ENCODE assay signal across 16 cellular contexts in genomic region chr1:93082313-93082712, GRCh38. TPM values are rescaled to one million over a fixed set of nuclear protein-coding genes. Genes with fewer than 3 reads are reported as not detected.
DNase-seq lines count a peak whose midpoint lies in the region; ATAC-seq, FAIRE-seq and TF ChIP-seq lines count a peak whose summit lies in the region.
"Had no signal": no experiment of that assay in that cellular context is flagged by ENCODE, and none has a peak within 500 bp of the region (broad histone marks: within the 10 kb centered on the region; RNA-seq: fewer than 3 reads in every experiment).

No MANE protein-coding gene starts in this region.

- peaks cover 9% of the 10 kb centered on the region for H3K36me3 Mint-ChIP-seq in T-helper 17 cell (ENCODE audit: low read depth)

- peaks cover 9% of the 10 kb centered on the region for H4K20me1 ChIP-seq in HepG2 (ENCODE audit: insufficient read depth, low read length)

- 100% methylated on average over 3 of the region's 3 CpGs for WGBS in HepG2 (ENCODE audit: low lambda C conversion rate)
- WGBS in right lobe of liver (ENCODE audit: insufficient coverage, low coverage, low lambda C conversion rate, missing lambda C conversion rate): 78% methylated on average over 3 of the region's 3 CpGs

- no peak for DNase-seq in HepG2 (ENCODE audit: low spot score)
- no peak for DNase-seq in right lobe of liver
- DNase-seq in T-helper 17 cell: no peak
- no peak for DNase-seq in stimulated activated naive CD8-positive, alpha-beta T cell treated with anti-CD3 and anti-CD28 coated beads, Interleukin-15, amount 100 ng/mL, for 72 hours
- no peak for DNase-seq in activated CD8-positive, alpha-beta memory T cell treated with anti-CD3 and anti-CD28 coated beads, Interleukin-2, amount 50 U/mL, for 48 hours
- DNase-seq in NCI-H524 (lab: John Stamatoyannopoulos, UW): no peak
- DNase-seq in iPS-NIHi7 (ENCODE audit: extremely low spot score): no peak
- DNase-seq: activated T-cell treated with anti-CD3 and anti-CD28 coated beads, Interleukin-2, amount 50 U/mL, for 4 hours; effector CD4-positive, alpha-beta T cell; left colon; NCI-H2081; NCI-H510A treated with DMSO at 0.1 percent for 48 hours; SHP77 treated with DMSO at 0.1 percent for 48 hours; stimulated activated CD4-positive, alpha-beta T cell treated with anti-CD3 and anti-CD28 coated beads, Interleukin-2, amount 100 ng/mL, for 48 hours; T-helper 9 cell had no signal

- BruUV-seq in HepG2 (replicated peaks; lab: Mats Ljungman, UMichigan): no TSS peak

- intact Hi-C loops in HepG2 (cut with micrococcal nuclease; ENCODE audit: unreplicated experiment): loop anchor here (5.0 kb wide), 1 partner anchor 265 kb away; the partner anchor contains the start of gene DR1
- intact Hi-C loops in right lobe of liver (cut with DNase I): no loop called here

- CTCF ChIA-PET in HepG2 (lab: Yijun Ruan, JAX; ENCODE audit: low intra/inter-chr PET ratio, low total read pairs): no interaction called here

- H3K4me3 Mint-ChIP-seq in T-helper 17 cell: no peak overlapping the region
- H3K4me3 Mint-ChIP-seq in stimulated activated naive CD8-positive, alpha-beta T cell treated with anti-CD3 and anti-CD28 coated beads, Interleukin-15, amount 100 ng/mL, for 72 hours: peak overlapping the region; percentile 44 to 97

- TF ChIP-seq CTCF in HepG2 (CRISPR knock-in tag; IDR thresholded peaks at IDR 0.05) (no peak), right lobe of liver (IDR thresholded peaks at IDR 0.05) (no peak)

- no peak for ATAC-seq in HepG2
- ATAC-seq in right lobe of liver: no peak
- ATAC-seq in T-helper 17 cell: no peak
- no peak for ATAC-seq in stimulated activated naive CD8-positive, alpha-beta T cell treated with anti-CD3 and anti-CD28 coated beads, Interleukin-15, amount 100 ng/mL, for 72 hours
- ATAC-seq: activated T-cell treated with anti-CD3 and anti-CD28 coated beads, Interleukin-2, amount 50 U/mL, for 4 hours; left colon had no signal

- H3K4me1 Mint-ChIP-seq in T-helper 17 cell: peaks cover 45% of the 10 kb centered on the region
- H3K4me1 Mint-ChIP-seq in stimulated activated naive CD8-positive, alpha-beta T cell treated with anti-CD3 and anti-CD28 coated beads, Interleukin-15, amount 100 ng/mL, for 72 hours: peaks cover 55% of the 10 kb centered on the region

- in situ Hi-C loops in HepG2 (cut with HindIII; ENCODE audit: extremely low pct_ligation_motif_present, low pct_unique_long_range_greater_than_20kb): no loop called here

- H3K9me3 ChIP-seq in HepG2 (ENCODE audit: low read length) (peaks cover 11% of the 10 kb centered on the region), right lobe of liver (no peaks in the 10 kb centered on the region), T-helper 17 cell (ENCODE audit: control insufficient read depth, low read length, poor library complexity, severe bottlenecking) (no peaks in the 10 kb centered on the region), iPS-20b (ENCODE audit: insufficient read depth, low read depth, low read length) (peaks cover 11% of the 10 kb centered on the region)

- H3K4me1 ChIP-seq in HepG2 (ENCODE audit: insufficient read depth, low read length): peaks cover 34% of the 10 kb centered on the region
- peaks cover 0 to 24% (median 10%) of the 10 kb centered on the region in 4 donors for H3K4me1 ChIP-seq in right lobe of liver
- H3K4me1 ChIP-seq in iPS-20b (ENCODE audit: insufficient read depth, low read length): peaks cover 9% of the 10 kb centered on the region; the same call in 1 of the 2 replicates

- no peak for TF ChIP-seq POLR2A in HepG2 (IDR thresholded peaks at IDR 0.05; ENCODE audit: insufficient read depth in 1 of 2, low read depth in 2 of 2, low read length in 2 of 2)
- TF ChIP-seq POLR2A in right lobe of liver (IDR thresholded peaks at IDR 0.05): no peak

- no peak for TF ChIP-seq RAD21 in HepG2 (CRISPR knock-in tag; IDR thresholded peaks at IDR 0.05)

- peaks cover 2 to 24% of the 10 kb centered on the region in 2 experiments; a peak in 3 of 5 replicates for H3K36me3 ChIP-seq in HepG2 (replicated peaks in 1 of 2; ENCODE audit: control insufficient read depth in 1 of 2, insufficient read depth in 2 of 2, low read length in 2 of 2)
- H3K36me3 ChIP-seq in right lobe of liver: no peaks in the 10 kb centered on the region
- H3K36me3 ChIP-seq in iPS-20b (ENCODE audit: insufficient read depth, low read depth, low read length): peaks cover 51% of the 10 kb centered on the region

- no peak overlapping the region for H3K4me3 ChIP-seq in HepG2 (replicated peaks in 1 of 3; ENCODE audit: insufficient read depth in 1 of 3, low read depth in 2 of 3, low read length in 3 of 3)
- H3K4me3 ChIP-seq in right lobe of liver: no peak overlapping the region
- peak overlapping the region; percentile 26 for H3K4me3 ChIP-seq in iPS-20b (ENCODE audit: low read length)

- peak overlapping the region; percentile 73; the same call in 1 of the 2 replicates for H3K4me2 ChIP-seq in HepG2 (ENCODE audit: low read depth, low read length)

- H3K9ac ChIP-seq in HepG2 (ENCODE audit: insufficient read depth, low read depth, low read length) (no peak overlapping the region), iPS-20b (ENCODE audit: low read depth, low read length) (no peak overlapping the region)

- POLR2A ChIA-PET in HepG2 (lab: Yijun Ruan, JAX): interaction anchor here (0.6 kb wide), 1 partner anchor 164 kb away, joined by 3 read pairs; no protein-coding TSS in a partner anchor

- H3K79me2 ChIP-seq in HepG2 (ENCODE audit: insufficient read depth, low read length): peaks cover 78% of the 10 kb centered on the region

- H3K27ac Mint-ChIP-seq in T-helper 17 cell: peak overlapping the region; percentile 14
- H3K27ac Mint-ChIP-seq in stimulated activated naive CD8-positive, alpha-beta T cell treated with anti-CD3 and anti-CD28 coated beads, Interleukin-15, amount 100 ng/mL, for 72 hours: no peak overlapping the region

- no peak overlapping the region for H3K27ac ChIP-seq in HepG2 (ENCODE audit: extremely low read length, insufficient read depth, low read length)
- no peak overlapping the region for H3K27ac ChIP-seq in right lobe of liver
- H3K27ac ChIP-seq in iPS-20b (ENCODE audit: low read length): no peak overlapping the region

- no peak overlapping the region for H2AFZ ChIP-seq in HepG2 (ENCODE audit: low read length)

- H3K9me3 Mint-ChIP-seq in stimulated activated naive CD8-positive, alpha-beta T cell treated with anti-CD3 and anti-CD28 coated beads, Interleukin-15, amount 100 ng/mL, for 72 hours: no peaks in the 10 kb centered on the region
- H3K9me3 Mint-ChIP-seq: activated T-cell treated with anti-CD3 and anti-CD28 coated beads, Interleukin-2, amount 50 U/mL, for 4 hours had no signal

- H3K27me3 Mint-ChIP-seq in T-helper 17 cell: no peaks in the 10 kb centered on the region
- H3K27me3 Mint-ChIP-seq in stimulated activated naive CD8-positive, alpha-beta T cell treated with anti-CD3 and anti-CD28 coated beads, Interleukin-15, amount 100 ng/mL, for 72 hours: no peaks in the 10 kb centered on the region

- TF ChIP-seq EP300 in HepG2 (IDR thresholded peaks at IDR 0.05; ENCODE audit: low read depth in 2 of 2, low read length in 2 of 2) (no peak), HepG2 (CRISPR knock-in tag; IDR thresholded peaks at IDR 0.05; ENCODE audit: borderline replicate concordance) (no peak)

- no peak for FAIRE-seq in HepG2 (lab: Jason Lieb, UNC)

- H3K27me3 ChIP-seq in HepG2 (ENCODE audit: control insufficient read depth in 1 of 2, insufficient read depth in 2 of 2, low read length in 2 of 2): no peaks in the 10 kb centered on the region; a peak in 1 of 5 replicates
- H3K27me3 ChIP-seq in right lobe of liver: no peaks in the 10 kb centered on the region
- no peaks in the 10 kb centered on the region for H3K27me3 ChIP-seq in iPS-20b (ENCODE audit: insufficient read depth, low read length)

TF ChIP-seq in HepG2, 621 proteins besides CTCF, POLR2A, EP300 and RAD21 (continues in another document):
- no peak for TF ChIP-seq ZNF782 (CRISPR knock-in tag; IDR thresholded peaks at IDR 0.05; ENCODE audit: borderline replicate concordance)
- no peak for TF ChIP-seq PAWR (CRISPR knock-in tag; IDR thresholded peaks at IDR 0.05; ENCODE audit: borderline replicate concordance)
- TF ChIP-seq ZNF121 (CRISPR knock-in tag; IDR thresholded peaks at IDR 0.05): peak; percentile 64
- TF ChIP-seq SMARCC2 (IDR thresholded peaks at IDR 0.05): no peak
- TF ChIP-seq ZBTB42 (CRISPR knock-in tag; IDR thresholded peaks at IDR 0.05): no peak
- no peak for TF ChIP-seq ZBTB20 (CRISPR knock-in tag; IDR thresholded peaks at IDR 0.05; ENCODE audit: borderline replicate concordance, low read depth)
- TF ChIP-seq ZNF790 (CRISPR knock-in tag; IDR thresholded peaks at IDR 0.05; ENCODE audit: borderline replicate concordance): no peak

RNA-seq across cellular contexts. Expression of gene MTF2, which starts 3.2 kb away (rescaled TPM):
- total RNA-seq in HepG2 (2016; rRNA removed; fragmentation: Illumina TruSeq; extraction: Trizol) (53.9 and 75.1 TPM in 2 replicates), right lobe of liver (1 to 10 TPM; 4.5 to 9.3 (median 7.1) TPM), T-helper 17 cell (10 to 100 TPM; 37.7 to 42.4 TPM)
- 9.8 and 10.6 TPM in 2 replicates for total RNA-seq in HepG2 (2016; cell fraction: cytosol; rRNA removed; fragmentation: Illumina TruSeq; extraction: Trizol; ENCODE audit: low read depth)
- 53.0 and 76.9 TPM in 2 replicates for total RNA-seq in HepG2 (2016; cell fraction: insoluble cytoplasmic fraction; rRNA removed; fragmentation: Illumina TruSeq; extraction: Trizol)
- total RNA-seq in HepG2 (2016; cell fraction: membrane; rRNA removed; fragmentation: Illumina TruSeq; extraction: Trizol): 20.9 and 22.0 TPM in 2 replicates
- total RNA-seq in HepG2 (2016; cell fraction: nucleus; rRNA removed; fragmentation: Illumina TruSeq; extraction: Trizol): 50.0 and 51.5 TPM in 2 replicates
- 31.6 and 48.7 TPM in 2 replicates for polyA plus RNA-seq in HepG2 (2011; rRNA removed)
- 21.4 and 26.3 TPM in 2 replicates for polyA plus RNA-seq in HepG2 (2011; cell fraction: cytosol; rRNA removed)
- polyA plus RNA-seq in HepG2 (2011; cell fraction: nucleus; rRNA removed): 15.3 and 16.2 TPM in 2 replicates
- polyA plus RNA-seq in HepG2 (2012): 15.0 and 24.0 TPM in 2 replicates
- polyA plus RNA-seq in HepG2 (2016; cell fraction: cytosol; fragmentation: Illumina TruSeq; extraction: Trizol; ENCODE audit: low read depth): 1.7 and 1.9 TPM in 2 replicates
- 41.8 and 50.5 TPM in 2 replicates for polyA plus RNA-seq in HepG2 (2016; cell fraction: insoluble cytoplasmic fraction; fragmentation: Illumina TruSeq; extraction: Trizol; ENCODE audit: low read depth)
- polyA plus RNA-seq in HepG2 (2016; cell fraction: membrane; fragmentation: Illumina TruSeq; extraction: Trizol; ENCODE audit: low read depth): 6.2 and 6.4 TPM in 2 replicates
- 37.1 and 45.5 TPM in 2 replicates for polyA plus RNA-seq in HepG2 (2016; cell fraction: nucleus; fragmentation: Illumina TruSeq; extraction: Trizol; ENCODE audit: insufficient read depth, low read depth)
- polyA minus RNA-seq in HepG2 (2011; rRNA and poly(A)+ RNA removed; ENCODE audit: low replicate concordance): 30.9 and 42.6 TPM in 2 replicates
- 17.9 and 20.3 TPM in 2 replicates for polyA minus RNA-seq in HepG2 (2011; cell fraction: cytosol; rRNA and poly(A)+ RNA removed)
- polyA minus RNA-seq in HepG2 (2011; cell fraction: nucleus; rRNA and poly(A)+ RNA removed): 88.8 and 102 TPM in 2 replicates
